1 cellular context compared by ENCODE assay signal in the genomic region with DNA sequence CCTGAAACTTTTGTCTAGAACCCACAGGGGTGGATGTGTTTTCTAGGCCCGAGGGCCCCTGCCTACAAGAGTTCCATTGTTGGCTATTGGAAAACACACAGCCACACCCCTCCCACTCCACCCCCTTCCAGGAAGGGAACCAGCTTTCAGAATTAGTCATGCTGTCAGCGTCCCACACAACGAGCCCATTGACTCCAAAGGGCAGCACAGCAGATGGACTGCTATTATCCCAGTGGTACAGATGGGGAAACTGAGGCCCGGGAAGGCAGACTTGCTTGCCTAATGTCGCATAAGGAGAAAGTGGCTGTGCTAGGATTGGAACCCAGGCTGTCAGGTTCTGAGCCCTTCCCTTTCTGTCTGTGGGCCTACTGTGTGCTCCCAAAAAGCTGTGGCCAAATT.
TF ChIP-seq lines count a peak whose summit lies in the region.

No MANE protein-coding gene starts in this region.

TF ChIP-seq in K562, 482 proteins besides CTCF, POLR2A, EP300 and RAD21 (continued from another document and continues in another):
- no peak for TF ChIP-seq NR0B1 (IDR thresholded peaks at IDR 0.05; ENCODE audit: partially characterized antibody)
- no peak for TF ChIP-seq PML (IDR thresholded peaks at IDR 0.05; ENCODE audit: low read length)
- no peak for TF ChIP-seq ZC3H8 (IDR thresholded peaks at IDR 0.05)
- TF ChIP-seq GATAD2B (IDR thresholded peaks at IDR 0.05; ENCODE audit: borderline replicate concordance), result no peak
- TF ChIP-seq ELK1 (CRISPR knock-in tag; IDR thresholded peaks at IDR 0.05), result no peak
- TF ChIP-seq ZFP30 (CRISPR knock-in tag; IDR thresholded peaks at IDR 0.05; ENCODE audit: borderline replicate concordance), result no peak
- no peak for TF ChIP-seq SREBF2 (CRISPR knock-in tag; IDR thresholded peaks at IDR 0.05)
- no peak for TF ChIP-seq RB1 (IDR thresholded peaks at IDR 0.05; ENCODE audit: low read depth)
- no peak for TF ChIP-seq SMARCC2 (IDR thresholded peaks at IDR 0.05; ENCODE audit: low read depth)
- peak; percentile 76; the same call in 1 of the 2 replicates for TF ChIP-seq ESRRA (IDR thresholded peaks at IDR 0.05; ENCODE audit: borderline replicate concordance, low read depth)
- TF ChIP-seq ZNF589 (CRISPR knock-in tag; IDR thresholded peaks at IDR 0.05; ENCODE audit: low read depth), result no peak
- TF ChIP-seq TCF3 (CRISPR knock-in tag; IDR thresholded peaks at IDR 0.05), result no peak
- no peak for TF ChIP-seq SNIP1 (IDR thresholded peaks at IDR 0.05; ENCODE audit: low read depth)
- TF ChIP-seq NCOA2 (IDR thresholded peaks at IDR 0.05; ENCODE audit: partially characterized antibody in 2 of 2), result no peak
- no peak for TF ChIP-seq BHLHE40 (IDR thresholded peaks at IDR 0.05; ENCODE audit: low read length)
- no peak for TF ChIP-seq GTF2F1 (IDR thresholded peaks at IDR 0.05; ENCODE audit: low read depth, low read length)
- TF ChIP-seq, protein P1, sequence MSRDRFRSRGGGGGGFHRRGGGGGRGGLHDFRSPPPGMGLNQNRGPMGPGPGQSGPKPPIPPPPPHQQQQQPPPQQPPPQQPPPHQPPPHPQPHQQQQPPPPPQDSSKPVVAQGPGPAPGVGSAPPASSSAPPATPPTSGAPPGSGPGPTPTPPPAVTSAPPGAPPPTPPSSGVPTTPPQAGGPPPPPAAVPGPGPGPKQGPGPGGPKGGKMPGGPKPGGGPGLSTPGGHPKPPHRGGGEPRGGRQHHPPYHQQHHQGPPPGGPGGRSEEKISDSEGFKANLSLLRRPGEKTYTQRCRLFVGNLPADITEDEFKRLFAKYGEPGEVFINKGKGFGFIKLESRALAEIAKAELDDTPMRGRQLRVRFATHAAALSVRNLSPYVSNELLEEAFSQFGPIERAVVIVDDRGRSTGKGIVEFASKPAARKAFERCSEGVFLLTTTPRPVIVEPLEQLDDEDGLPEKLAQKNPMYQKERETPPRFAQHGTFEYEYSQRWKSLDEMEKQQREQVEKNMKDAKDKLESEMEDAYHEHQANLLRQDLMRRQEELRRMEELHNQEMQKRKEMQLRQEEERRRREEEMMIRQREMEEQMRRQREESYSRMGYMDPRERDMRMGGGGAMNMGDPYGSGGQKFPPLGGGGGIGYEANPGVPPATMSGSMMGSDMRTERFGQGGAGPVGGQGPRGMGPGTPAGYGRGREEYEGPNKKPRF (IDR thresholded peaks at IDR 0.05; ENCODE audit: low read depth, low read length), result no peak
- TF ChIP-seq SPI1 (IDR thresholded peaks at IDR 0.05; ENCODE audit: borderline replicate concordance, low read depth, low read length), result no peak
- TF ChIP-seq PHF8 (IDR thresholded peaks at IDR 0.05; ENCODE audit: borderline replicate concordance, low read length), result no peak
- TF ChIP-seq, protein P2, sequence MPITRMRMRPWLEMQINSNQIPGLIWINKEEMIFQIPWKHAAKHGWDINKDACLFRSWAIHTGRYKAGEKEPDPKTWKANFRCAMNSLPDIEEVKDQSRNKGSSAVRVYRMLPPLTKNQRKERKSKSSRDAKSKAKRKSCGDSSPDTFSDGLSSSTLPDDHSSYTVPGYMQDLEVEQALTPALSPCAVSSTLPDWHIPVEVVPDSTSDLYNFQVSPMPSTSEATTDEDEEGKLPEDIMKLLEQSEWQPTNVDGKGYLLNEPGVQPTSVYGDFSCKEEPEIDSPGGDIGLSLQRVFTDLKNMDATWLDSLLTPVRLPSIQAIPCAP (CRISPR knock-in tag; IDR thresholded peaks at IDR 0.05; ENCODE audit: borderline replicate concordance), result no peak
- TF ChIP-seq, protein P3, sequence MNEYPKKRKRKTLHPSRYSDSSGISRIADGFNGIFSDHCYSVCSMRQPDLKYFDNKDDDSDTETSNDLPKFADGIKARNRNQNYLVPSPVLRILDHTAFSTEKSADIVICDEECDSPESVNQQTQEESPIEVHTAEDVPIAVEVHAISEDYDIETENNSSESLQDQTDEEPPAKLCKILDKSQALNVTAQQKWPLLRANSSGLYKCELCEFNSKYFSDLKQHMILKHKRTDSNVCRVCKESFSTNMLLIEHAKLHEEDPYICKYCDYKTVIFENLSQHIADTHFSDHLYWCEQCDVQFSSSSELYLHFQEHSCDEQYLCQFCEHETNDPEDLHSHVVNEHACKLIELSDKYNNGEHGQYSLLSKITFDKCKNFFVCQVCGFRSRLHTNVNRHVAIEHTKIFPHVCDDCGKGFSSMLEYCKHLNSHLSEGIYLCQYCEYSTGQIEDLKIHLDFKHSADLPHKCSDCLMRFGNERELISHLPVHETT (CRISPR knock-in tag; conservative IDR thresholded peaks at IDR 0.05 in 1 of 2, IDR thresholded peaks at IDR 0.05 in 1 of 2), result no peak
- TF ChIP-seq PYGO2 (tag; IDR thresholded peaks at IDR 0.05), result no peak
- TF ChIP-seq, protein P4, sequence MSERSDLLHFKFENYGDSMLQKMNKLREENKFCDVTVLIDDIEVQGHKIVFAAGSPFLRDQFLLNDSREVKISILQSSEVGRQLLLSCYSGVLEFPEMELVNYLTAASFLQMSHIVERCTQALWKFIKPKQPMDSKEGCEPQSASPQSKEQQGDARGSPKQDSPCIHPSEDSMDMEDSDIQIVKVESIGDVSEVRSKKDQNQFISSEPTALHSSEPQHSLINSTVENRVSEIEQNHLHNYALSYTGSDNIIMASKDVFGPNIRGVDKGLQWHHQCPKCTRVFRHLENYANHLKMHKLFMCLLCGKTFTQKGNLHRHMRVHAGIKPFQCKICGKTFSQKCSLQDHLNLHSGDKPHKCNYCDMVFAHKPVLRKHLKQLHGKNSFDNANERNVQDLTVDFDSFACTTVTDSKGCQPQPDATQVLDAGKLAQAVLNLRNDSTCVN (CRISPR knock-in tag; IDR thresholded peaks at IDR 0.05), result no peak
- no peak for TF ChIP-seq HOXB6 (CRISPR knock-in tag; IDR thresholded peaks at IDR 0.05; ENCODE audit: borderline replicate concordance)
- TF ChIP-seq NFXL1 (CRISPR knock-in tag; IDR thresholded peaks at IDR 0.05), result no peak
- no peak for TF ChIP-seq CHD1 (IDR thresholded peaks at IDR 0.05; ENCODE audit: low read length)
- TF ChIP-seq, protein P5, sequence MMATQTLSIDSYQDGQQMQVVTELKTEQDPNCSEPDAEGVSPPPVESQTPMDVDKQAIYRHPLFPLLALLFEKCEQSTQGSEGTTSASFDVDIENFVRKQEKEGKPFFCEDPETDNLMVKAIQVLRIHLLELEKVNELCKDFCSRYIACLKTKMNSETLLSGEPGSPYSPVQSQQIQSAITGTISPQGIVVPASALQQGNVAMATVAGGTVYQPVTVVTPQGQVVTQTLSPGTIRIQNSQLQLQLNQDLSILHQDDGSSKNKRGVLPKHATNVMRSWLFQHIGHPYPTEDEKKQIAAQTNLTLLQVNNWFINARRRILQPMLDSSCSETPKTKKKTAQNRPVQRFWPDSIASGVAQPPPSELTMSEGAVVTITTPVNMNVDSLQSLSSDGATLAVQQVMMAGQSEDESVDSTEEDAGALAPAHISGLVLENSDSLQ (IDR thresholded peaks at IDR 0.05), result peak; percentile 50
- no peak for TF ChIP-seq ZNF436 (CRISPR knock-in tag; IDR thresholded peaks at IDR 0.05)
- TF ChIP-seq, protein P6, sequence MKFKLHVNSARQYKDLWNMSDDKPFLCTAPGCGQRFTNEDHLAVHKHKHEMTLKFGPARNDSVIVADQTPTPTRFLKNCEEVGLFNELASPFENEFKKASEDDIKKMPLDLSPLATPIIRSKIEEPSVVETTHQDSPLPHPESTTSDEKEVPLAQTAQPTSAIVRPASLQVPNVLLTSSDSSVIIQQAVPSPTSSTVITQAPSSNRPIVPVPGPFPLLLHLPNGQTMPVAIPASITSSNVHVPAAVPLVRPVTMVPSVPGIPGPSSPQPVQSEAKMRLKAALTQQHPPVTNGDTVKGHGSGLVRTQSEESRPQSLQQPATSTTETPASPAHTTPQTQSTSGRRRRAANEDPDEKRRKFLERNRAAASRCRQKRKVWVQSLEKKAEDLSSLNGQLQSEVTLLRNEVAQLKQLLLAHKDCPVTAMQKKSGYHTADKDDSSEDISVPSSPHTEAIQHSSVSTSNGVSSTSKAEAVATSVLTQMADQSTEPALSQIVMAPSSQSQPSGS (CRISPR knock-in tag; IDR thresholded peaks at IDR 0.05), result no peak
- TF ChIP-seq, protein P7, sequence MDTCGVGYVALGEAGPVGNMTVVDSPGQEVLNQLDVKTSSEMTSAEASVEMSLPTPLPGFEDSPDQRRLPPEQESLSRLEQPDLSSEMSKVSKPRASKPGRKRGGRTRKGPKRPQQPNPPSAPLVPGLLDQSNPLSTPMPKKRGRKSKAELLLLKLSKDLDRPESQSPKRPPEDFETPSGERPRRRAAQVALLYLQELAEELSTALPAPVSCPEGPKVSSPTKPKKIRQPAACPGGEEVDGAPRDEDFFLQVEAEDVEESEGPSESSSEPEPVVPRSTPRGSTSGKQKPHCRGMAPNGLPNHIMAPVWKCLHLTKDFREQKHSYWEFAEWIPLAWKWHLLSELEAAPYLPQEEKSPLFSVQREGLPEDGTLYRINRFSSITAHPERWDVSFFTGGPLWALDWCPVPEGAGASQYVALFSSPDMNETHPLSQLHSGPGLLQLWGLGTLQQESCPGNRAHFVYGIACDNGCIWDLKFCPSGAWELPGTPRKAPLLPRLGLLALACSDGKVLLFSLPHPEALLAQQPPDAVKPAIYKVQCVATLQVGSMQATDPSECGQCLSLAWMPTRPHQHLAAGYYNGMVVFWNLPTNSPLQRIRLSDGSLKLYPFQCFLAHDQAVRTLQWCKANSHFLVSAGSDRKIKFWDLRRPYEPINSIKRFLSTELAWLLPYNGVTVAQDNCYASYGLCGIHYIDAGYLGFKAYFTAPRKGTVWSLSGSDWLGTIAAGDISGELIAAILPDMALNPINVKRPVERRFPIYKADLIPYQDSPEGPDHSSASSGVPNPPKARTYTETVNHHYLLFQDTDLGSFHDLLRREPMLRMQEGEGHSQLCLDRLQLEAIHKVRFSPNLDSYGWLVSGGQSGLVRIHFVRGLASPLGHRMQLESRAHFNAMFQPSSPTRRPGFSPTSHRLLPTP (IDR thresholded peaks at IDR 0.05; ENCODE audit: borderline replicate concordance, extremely low read depth, insufficient read length), result no peak
- TF ChIP-seq, protein P8, sequence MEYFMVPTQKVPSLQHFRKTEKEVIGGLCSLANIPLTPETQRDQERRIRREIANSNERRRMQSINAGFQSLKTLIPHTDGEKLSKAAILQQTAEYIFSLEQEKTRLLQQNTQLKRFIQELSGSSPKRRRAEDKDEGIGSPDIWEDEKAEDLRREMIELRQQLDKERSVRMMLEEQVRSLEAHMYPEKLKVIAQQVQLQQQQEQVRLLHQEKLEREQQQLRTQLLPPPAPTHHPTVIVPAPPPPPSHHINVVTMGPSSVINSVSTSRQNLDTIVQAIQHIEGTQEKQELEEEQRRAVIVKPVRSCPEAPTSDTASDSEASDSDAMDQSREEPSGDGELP (CRISPR knock-in tag; IDR thresholded peaks at IDR 0.05; ENCODE audit: borderline replicate concordance), result peak; percentile 28; the same call in 1 of the 2 replicates
- TF ChIP-seq RBM25 (IDR thresholded peaks at IDR 0.05; ENCODE audit: low read depth, low read length, severe bottlenecking), result peak; percentile 76
- TF ChIP-seq RFX5 (IDR thresholded peaks at IDR 0.05; ENCODE audit: low read depth, low read length), result no peak
- TF ChIP-seq CXXC5 (CRISPR knock-in tag; IDR thresholded peaks at IDR 0.05), result no peak
- TF ChIP-seq HMGN3 (IDR thresholded peaks at IDR 0.05; ENCODE audit: borderline replicate concordance, extremely low read depth, insufficient read length, low read depth, low read length), result no peak
- TF ChIP-seq XRCC3 (IDR thresholded peaks at IDR 0.05), result no peak
- no peak for TF ChIP-seq ZNF263 (CRISPR knock-in tag; IDR thresholded peaks at IDR 0.05; ENCODE audit: borderline replicate concordance)
- no peak for TF ChIP-seq HNRNPK (IDR thresholded peaks at IDR 0.05; ENCODE audit: low read depth, low read length, poor library complexity, severe bottlenecking)
- TF ChIP-seq STAT5A (IDR thresholded peaks at IDR 0.05; ENCODE audit: borderline replicate concordance, low read length), result no peak
- no peak for TF ChIP-seq HDAC2 (IDR thresholded peaks at IDR 0.05)
- no peak for TF ChIP-seq TOE1 (IDR thresholded peaks at IDR 0.05; ENCODE audit: borderline replicate concordance)
- no peak for TF ChIP-seq TOE1 (CRISPR knock-in tag; IDR thresholded peaks at IDR 0.05; ENCODE audit: borderline replicate concordance, low read depth)
- TF ChIP-seq DNMT1 (IDR thresholded peaks at IDR 0.05), result no peak
- TF ChIP-seq TCF7 (IDR thresholded peaks at IDR 0.05; ENCODE audit: borderline replicate concordance), result no peak
- TF ChIP-seq NCOA6 (IDR thresholded peaks at IDR 0.05), result no peak
- peak; percentile 12 for TF ChIP-seq PRDM10 (IDR thresholded peaks at IDR 0.05; ENCODE audit: partially characterized antibody)
